1 cellular context compared by ENCODE assay signal in the genomic region with DNA sequence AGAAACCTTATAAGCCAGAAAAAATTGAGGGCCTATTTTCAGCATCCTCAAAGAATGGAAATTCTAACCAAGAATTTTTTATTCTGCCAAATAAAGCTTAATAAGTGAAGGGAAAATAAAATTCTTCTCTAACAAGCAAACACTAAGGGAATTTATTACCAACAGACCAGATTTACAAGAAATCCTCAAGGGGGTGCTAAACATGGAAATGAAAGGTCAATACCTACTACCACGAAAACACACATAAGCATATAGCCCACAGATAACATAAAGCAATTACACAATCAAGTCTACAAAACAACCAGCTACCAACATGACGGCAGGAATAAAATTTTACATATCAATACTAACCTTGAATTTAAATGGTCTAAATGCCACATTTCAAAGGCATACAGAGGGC.
TF ChIP-seq lines count a peak whose summit lies in the region.

No MANE protein-coding gene starts in this region.

TF ChIP-seq in WTC11, 78 proteins besides CTCF, POLR2A, EP300 and RAD21 (continued from another document):
- TF ChIP-seq, protein P1, sequence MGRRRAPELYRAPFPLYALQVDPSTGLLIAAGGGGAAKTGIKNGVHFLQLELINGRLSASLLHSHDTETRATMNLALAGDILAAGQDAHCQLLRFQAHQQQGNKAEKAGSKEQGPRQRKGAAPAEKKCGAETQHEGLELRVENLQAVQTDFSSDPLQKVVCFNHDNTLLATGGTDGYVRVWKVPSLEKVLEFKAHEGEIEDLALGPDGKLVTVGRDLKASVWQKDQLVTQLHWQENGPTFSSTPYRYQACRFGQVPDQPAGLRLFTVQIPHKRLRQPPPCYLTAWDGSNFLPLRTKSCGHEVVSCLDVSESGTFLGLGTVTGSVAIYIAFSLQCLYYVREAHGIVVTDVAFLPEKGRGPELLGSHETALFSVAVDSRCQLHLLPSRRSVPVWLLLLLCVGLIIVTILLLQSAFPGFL (CRISPR knock-in tag; IDR thresholded peaks at IDR 0.05; ENCODE audit: borderline replicate concordance) = no peak
- TF ChIP-seq HMGA2 (CRISPR knock-in tag; IDR thresholded peaks at IDR 0.05) (no peak), CBFB (CRISPR knock-in tag; IDR thresholded peaks at IDR 0.05; ENCODE audit: low read depth) (no peak), ZNF317 (CRISPR knock-in tag; IDR thresholded peaks at IDR 0.05; ENCODE audit: borderline replicate concordance, low read depth) (no peak), ZNF121 (CRISPR knock-in tag; IDR thresholded peaks at IDR 0.05) (no peak), EMX1 (CRISPR knock-in tag; IDR thresholded peaks at IDR 0.05) (no peak), NR2C2 (CRISPR knock-in tag; IDR thresholded peaks at IDR 0.05) (no peak), OVOL2 (CRISPR knock-in tag; IDR thresholded peaks at IDR 0.05; ENCODE audit: borderline replicate concordance) (no peak)
- TF ChIP-seq, protein P2, sequence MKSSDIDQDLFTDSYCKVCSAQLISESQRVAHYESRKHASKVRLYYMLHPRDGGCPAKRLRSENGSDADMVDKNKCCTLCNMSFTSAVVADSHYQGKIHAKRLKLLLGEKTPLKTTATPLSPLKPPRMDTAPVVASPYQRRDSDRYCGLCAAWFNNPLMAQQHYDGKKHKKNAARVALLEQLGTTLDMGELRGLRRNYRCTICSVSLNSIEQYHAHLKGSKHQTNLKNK (CRISPR knock-in tag; IDR thresholded peaks at IDR 0.05) = no peak
- TF ChIP-seq, protein P3, sequence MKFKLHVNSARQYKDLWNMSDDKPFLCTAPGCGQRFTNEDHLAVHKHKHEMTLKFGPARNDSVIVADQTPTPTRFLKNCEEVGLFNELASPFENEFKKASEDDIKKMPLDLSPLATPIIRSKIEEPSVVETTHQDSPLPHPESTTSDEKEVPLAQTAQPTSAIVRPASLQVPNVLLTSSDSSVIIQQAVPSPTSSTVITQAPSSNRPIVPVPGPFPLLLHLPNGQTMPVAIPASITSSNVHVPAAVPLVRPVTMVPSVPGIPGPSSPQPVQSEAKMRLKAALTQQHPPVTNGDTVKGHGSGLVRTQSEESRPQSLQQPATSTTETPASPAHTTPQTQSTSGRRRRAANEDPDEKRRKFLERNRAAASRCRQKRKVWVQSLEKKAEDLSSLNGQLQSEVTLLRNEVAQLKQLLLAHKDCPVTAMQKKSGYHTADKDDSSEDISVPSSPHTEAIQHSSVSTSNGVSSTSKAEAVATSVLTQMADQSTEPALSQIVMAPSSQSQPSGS (CRISPR knock-in tag; IDR thresholded peaks at IDR 0.05; ENCODE audit: borderline replicate concordance, low read depth) = no peak
- TF ChIP-seq, protein P4, sequence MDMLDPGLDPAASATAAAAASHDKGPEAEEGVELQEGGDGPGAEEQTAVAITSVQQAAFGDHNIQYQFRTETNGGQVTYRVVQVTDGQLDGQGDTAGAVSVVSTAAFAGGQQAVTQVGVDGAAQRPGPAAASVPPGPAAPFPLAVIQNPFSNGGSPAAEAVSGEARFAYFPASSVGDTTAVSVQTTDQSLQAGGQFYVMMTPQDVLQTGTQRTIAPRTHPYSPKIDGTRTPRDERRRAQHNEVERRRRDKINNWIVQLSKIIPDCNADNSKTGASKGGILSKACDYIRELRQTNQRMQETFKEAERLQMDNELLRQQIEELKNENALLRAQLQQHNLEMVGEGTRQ (CRISPR knock-in tag; IDR thresholded peaks at IDR 0.05) = no peak
- TF ChIP-seq, protein P5, sequence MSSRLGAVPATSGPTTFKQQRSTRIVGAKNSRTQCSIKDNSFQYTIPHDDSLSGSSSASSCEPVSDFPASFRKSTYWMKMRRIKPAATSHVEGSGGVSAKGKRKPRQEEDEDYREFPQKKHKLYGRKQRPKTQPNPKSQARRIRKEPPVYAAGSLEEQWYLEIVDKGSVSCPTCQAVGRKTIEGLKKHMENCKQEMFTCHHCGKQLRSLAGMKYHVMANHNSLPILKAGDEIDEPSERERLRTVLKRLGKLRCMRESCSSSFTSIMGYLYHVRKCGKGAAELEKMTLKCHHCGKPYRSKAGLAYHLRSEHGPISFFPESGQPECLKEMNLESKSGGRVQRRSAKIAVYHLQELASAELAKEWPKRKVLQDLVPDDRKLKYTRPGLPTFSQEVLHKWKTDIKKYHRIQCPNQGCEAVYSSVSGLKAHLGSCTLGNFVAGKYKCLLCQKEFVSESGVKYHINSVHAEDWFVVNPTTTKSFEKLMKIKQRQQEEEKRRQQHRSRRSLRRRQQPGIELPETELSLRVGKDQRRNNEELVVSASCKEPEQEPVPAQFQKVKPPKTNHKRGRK (CRISPR knock-in tag; IDR thresholded peaks at IDR 0.05; ENCODE audit: borderline replicate concordance) = no peak
- TF ChIP-seq, protein P6, sequence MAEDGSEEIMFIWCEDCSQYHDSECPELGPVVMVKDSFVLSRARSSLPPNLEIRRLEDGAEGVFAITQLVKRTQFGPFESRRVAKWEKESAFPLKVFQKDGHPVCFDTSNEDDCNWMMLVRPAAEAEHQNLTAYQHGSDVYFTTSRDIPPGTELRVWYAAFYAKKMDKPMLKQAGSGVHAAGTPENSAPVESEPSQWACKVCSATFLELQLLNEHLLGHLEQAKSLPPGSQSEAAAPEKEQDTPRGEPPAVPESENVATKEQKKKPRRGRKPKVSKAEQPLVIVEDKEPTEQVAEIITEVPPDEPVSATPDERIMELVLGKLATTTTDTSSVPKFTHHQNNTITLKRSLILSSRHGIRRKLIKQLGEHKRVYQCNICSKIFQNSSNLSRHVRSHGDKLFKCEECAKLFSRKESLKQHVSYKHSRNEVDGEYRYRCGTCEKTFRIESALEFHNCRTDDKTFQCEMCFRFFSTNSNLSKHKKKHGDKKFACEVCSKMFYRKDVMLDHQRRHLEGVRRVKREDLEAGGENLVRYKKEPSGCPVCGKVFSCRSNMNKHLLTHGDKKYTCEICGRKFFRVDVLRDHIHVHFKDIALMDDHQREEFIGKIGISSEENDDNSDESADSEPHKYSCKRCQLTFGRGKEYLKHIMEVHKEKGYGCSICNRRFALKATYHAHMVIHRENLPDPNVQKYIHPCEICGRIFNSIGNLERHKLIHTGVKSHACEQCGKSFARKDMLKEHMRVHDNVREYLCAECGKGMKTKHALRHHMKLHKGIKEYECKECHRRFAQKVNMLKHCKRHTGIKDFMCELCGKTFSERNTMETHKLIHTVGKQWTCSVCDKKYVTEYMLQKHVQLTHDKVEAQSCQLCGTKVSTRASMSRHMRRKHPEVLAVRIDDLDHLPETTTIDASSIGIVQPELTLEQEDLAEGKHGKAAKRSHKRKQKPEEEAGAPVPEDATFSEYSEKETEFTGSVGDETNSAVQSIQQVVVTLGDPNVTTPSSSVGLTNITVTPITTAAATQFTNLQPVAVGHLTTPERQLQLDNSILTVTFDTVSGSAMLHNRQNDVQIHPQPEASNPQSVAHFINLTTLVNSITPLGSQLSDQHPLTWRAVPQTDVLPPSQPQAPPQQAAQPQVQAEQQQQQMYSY (CRISPR knock-in tag; IDR thresholded peaks at IDR 0.05) = no peak
